Comparison of ENCODE assay signal across 15 cellular contexts in the genomic region with DNA sequence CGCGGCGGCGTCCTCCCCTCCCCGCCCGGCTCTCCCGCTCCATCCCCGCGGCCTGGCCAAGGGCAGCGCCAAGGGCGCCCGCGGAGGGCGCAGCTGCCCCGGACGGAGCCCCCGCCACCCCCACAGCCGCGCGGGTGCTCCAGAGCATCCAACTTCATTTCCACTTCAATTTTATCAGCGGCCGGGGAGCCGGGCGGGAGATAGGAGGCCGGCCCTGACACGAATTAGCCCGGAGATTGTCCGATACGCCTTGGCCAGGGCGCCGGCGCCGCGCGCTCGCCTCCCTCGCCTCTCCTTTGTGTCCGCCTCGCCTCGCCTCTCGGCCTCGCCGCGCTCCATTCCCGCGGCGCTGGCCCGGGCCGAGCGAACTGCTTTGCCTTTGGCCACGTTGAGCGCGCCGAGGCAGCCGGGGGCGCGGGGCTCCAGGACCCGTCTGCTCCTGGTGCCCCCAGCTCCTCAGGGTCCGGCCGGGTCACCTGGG.
DNase-seq lines count a peak whose midpoint lies in the region; ATAC-seq and TF ChIP-seq lines count a peak whose summit lies in the region.
"Had no signal": no experiment of that assay in that cellular context is flagged by ENCODE, and none has a peak within 500 bp of the region (broad histone marks: within the 10 kb centered on the region; RNA-seq: fewer than 3 reads in every experiment).

No MANE protein-coding gene starts in this region.

- no peaks in the 10 kb centered on the region for H4K20me1 ChIP-seq in osteoblast (ENCODE audit: insufficient read depth, low read length)

- no peak overlapping the region for H3K4me2 ChIP-seq in osteoblast (ENCODE audit: insufficient read depth, low read length)

- ATAC-seq in HG03175 (IDR thresholded peaks at IDR 0.05; ENCODE audit: unreplicated experiment) (no peak), HG03095 (IDR thresholded peaks at IDR 0.05; ENCODE audit: unreplicated experiment) (no peak)
- ATAC-seq: activated CD8-positive, alpha-beta T cell treated with anti-CD3 and anti-CD28 coated beads for 36 hours had no signal

- no peak overlapping the region for H2AFZ ChIP-seq in osteoblast (ENCODE audit: low read length)

- H3K4me3 ChIP-seq in osteoblast (ENCODE audit: insufficient read depth, low read length) = peak overlapping the region; percentile 19
- H3K4me3 ChIP-seq: adrenal gland, lung, SJSA1 had no signal

- H3K4me1 ChIP-seq in osteoblast (ENCODE audit: insufficient read depth, low read length) = no peaks in the 10 kb centered on the region

- DNase-seq in NCI-H1417 (lab: John Stamatoyannopoulos, UW) (peak in 2 of 3 experiments; percentile 62 to 74), NCI-H1417 treated with DMSO at 0.1 percent for 48 hours (lab: John Stamatoyannopoulos, UW) (no peak), NCI-H69 (lab: John Stamatoyannopoulos, UW) (peak; percentile 43), erythroblast (lab: John Stamatoyannopoulos, UW) (peak; percentile 5 to 27), osteoblast (ENCODE audit: insufficient read length, low spot score, missing footprints) (no peak), occipital lobe (lab: John Stamatoyannopoulos, UW) (no peak)
- DNase-seq: ACHN; activated CD8-positive, alpha-beta T cell treated with anti-CD3 and anti-CD28 coated beads for 36 hours; adrenal gland; GF-D8; NCI-H2029 treated with DMSO at 0.1 percent for 48 hours had no signal

- no peak overlapping the region for H3K27ac ChIP-seq in osteoblast (ENCODE audit: low read depth, low read length)
- H3K27ac ChIP-seq: adrenal gland, SJSA1 had no signal

- H3K9me3 ChIP-seq in osteoblast (ENCODE audit: low read depth, low read length) = no peaks in the 10 kb centered on the region
- H3K9me3 ChIP-seq: adrenal gland, SJSA1 had no signal

- H3K79me2 ChIP-seq in osteoblast (ENCODE audit: insufficient read depth, low read length) = no peaks in the 10 kb centered on the region

- no peaks in the 10 kb centered on the region for H3K36me3 ChIP-seq in osteoblast (ENCODE audit: insufficient read depth, low read length)
- H3K36me3 ChIP-seq: adrenal gland, SJSA1 had no signal

- H3K27me3 ChIP-seq in osteoblast (ENCODE audit: insufficient read depth, low read length) = peaks cover 58% of the 10 kb centered on the region

- no peak for TF ChIP-seq POLR2A in erythroblast (IDR thresholded peaks at IDR 0.05; ENCODE audit: low read length)

- TF ChIP-seq CTCF in osteoblast (IDR thresholded peaks at IDR 0.05; ENCODE audit: extremely low read depth, low read depth, low read length) = no peak

Comparison
In these comparisons a context has a peak if more than half of its experiments do, and no peak if none do; other contexts are left out.
1. DNase-seq: peak in NCI-H1417 (2 of 3), NCI-H69 (single experiment) and erythroblast (2 of 2); none in NCI-H1417 treated with DMSO at 0.1 percent for 48 hours (single experiment), osteoblast (single experiment) and occipital lobe (single experiment).